In genomic region chrX:68937581-68937980, GRCh38 we compare ENCODE assay signal across 1 cellular context.
TF ChIP-seq lines count a peak whose summit lies in the region.

No MANE protein-coding gene starts in this region.

TF ChIP-seq in HEK293, 187 proteins besides CTCF, POLR2A, EP300 and RAD21 (continued from another document):
- TF ChIP-seq ZNF280D (tag by site-specific recombination; IDR thresholded peaks at IDR 0.05) (no peak), ZNF561 (tag by site-specific recombination; IDR thresholded peaks at IDR 0.05; ENCODE audit: borderline replicate concordance) (no peak), AEBP2 (tag by site-specific recombination; IDR thresholded peaks at IDR 0.05; ENCODE audit: borderline replicate concordance) (peak; percentile 63; the same call in 1 of the 2 replicates), PRDM1 (tag by site-specific recombination; IDR thresholded peaks at IDR 0.05) (0 out of 2 replicates have a peak, but pooled peaks have one; percentile 38), SCRT2 (tag by site-specific recombination; IDR thresholded peaks at IDR 0.05) (no peak)
